31 cellular contexts compared by ENCODE assay signal in the genomic region with DNA sequence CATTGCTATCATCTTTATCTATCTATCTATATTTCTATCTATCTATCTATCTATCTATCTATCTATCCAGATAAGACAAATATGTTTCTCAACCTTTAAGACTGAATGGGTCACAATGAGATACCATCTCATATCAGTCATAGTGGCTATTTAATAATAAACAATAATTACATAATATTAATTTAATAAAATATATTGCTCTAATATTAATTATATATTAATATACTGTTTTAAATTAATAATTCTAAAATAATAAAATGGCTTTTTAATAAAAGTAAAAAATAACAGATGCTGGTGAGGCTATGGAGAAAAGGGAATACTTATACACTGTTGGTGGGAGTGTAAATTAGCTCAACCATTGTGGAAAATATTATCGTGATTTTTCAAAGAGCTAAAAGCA. TPM values are rescaled to one million over a fixed set of nuclear protein-coding genes. Genes with fewer than 3 reads are reported as not detected.
"Had no signal": no experiment of that assay in that cellular context is flagged by ENCODE, and none has a peak within 500 bp of the region (broad histone marks: within the 10 kb centered on the region; RNA-seq: fewer than 3 reads in every experiment).

No MANE protein-coding gene starts in this region.

- H3K4me1 Mint-ChIP-seq: natural killer cell; nephron; neural progenitor cell; stimulated activated memory B cell treated with anti-CD40 and anti-IgM and Interleukin-4, amounts not matched to agents 10 μg/mL and 1 μg/mL and 100 μg/mL, for 72 hours; stimulated activated naive CD8-positive, alpha-beta T cell treated with anti-CD3 and anti-CD28 coated beads, Interleukin-15, amount 100 ng/mL, for 72 hours had no signal

- H3K4me3 Mint-ChIP-seq: natural killer cell; nephron; neural progenitor cell; stimulated activated memory B cell treated with anti-CD40 and anti-IgM and Interleukin-4, amounts not matched to agents 10 μg/mL and 1 μg/mL and 100 μg/mL, for 72 hours; stimulated activated naive CD8-positive, alpha-beta T cell treated with anti-CD3 and anti-CD28 coated beads, Interleukin-15, amount 100 ng/mL, for 72 hours had no signal

- FAIRE-seq: urothelium cell line had no signal

- DNase-seq: natural killer cell; occipital lobe; ovary; posterior cingulate gyrus; psoas muscle; right cardiac atrium; right lobe of liver; sigmoid colon; spleen; stimulated activated CD4-positive, alpha-beta T cell treated with anti-CD3 and anti-CD28 coated beads, Interleukin-12 subunit alpha, Interleukin-12 subunit beta, amount 100 ng/mL, for 4 hours; stimulated activated CD4-positive, alpha-beta T cell treated with anti-CD3 and anti-CD28 coated beads, Interleukin-1b, Interleukin-23, amount 100 ng/mL, for 48 hours; stimulated activated CD4-positive, alpha-beta T cell treated with anti-CD3 and anti-CD28 coated beads, Interleukin-4, amount 100 ng/mL, for 1 hour; stimulated activated CD4-positive, alpha-beta T cell treated with anti-CD3 and anti-CD28 coated beads, Interleukin-4, amount 100 ng/mL, for 4 hours; stimulated activated CD8-positive, alpha-beta memory T cell treated with anti-CD3 and anti-CD28 coated beads, Interleukin-4, amount 100 ng/mL, for 48 hours; stimulated activated naive CD4-positive, alpha-beta T cell; stimulated activated naive CD8-positive, alpha-beta T cell treated with anti-CD3 and anti-CD28 coated beads, Interleukin-15, amount 100 ng/mL, for 72 hours; stimulated activated naive CD8-positive, alpha-beta T cell treated with anti-CD3 and anti-CD28 coated beads, Interleukin-15, Interleukin-2, amounts not matched to agents 100 U/mL and 50 U/mL, for 24 hours; substantia nigra; testis; tibial artery; upper lobe of left lung had no signal

- H3K4me3 ChIP-seq: neural progenitor cell, ovary, psoas muscle, right lobe of liver, sigmoid colon, smooth muscle cell, spleen, suprapubic skin, testis, tibial artery, upper lobe of left lung, vagina had no signal

- H3K9ac ChIP-seq: neural progenitor cell, parathyroid adenoma had no signal

- H3K9me3 Mint-ChIP-seq: nephron had no signal

- H3K27me3 Mint-ChIP-seq: progenitor cell of endocrine pancreas; stimulated activated memory B cell treated with anti-CD40 and anti-IgM and Interleukin-4, amounts not matched to agents 10 μg/mL and 1 μg/mL and 100 μg/mL, for 72 hours had no signal

- H3K27ac Mint-ChIP-seq: natural killer cell; nephron; neural progenitor cell; progenitor cell of endocrine pancreas; stimulated activated memory B cell treated with anti-CD40 and anti-IgM and Interleukin-4, amounts not matched to agents 10 μg/mL and 1 μg/mL and 100 μg/mL, for 72 hours; stimulated activated naive CD8-positive, alpha-beta T cell treated with anti-CD3 and anti-CD28 coated beads, Interleukin-15, amount 100 ng/mL, for 72 hours had no signal

- H3K4me1 ChIP-seq: neural progenitor cell, parathyroid adenoma, psoas muscle, right lobe of liver, sigmoid colon, spleen, suprapubic skin, testis, tibial artery, upper lobe of left lung, vagina had no signal

- H3K36me3 Mint-ChIP-seq: natural killer cell; neural progenitor cell; stimulated activated memory B cell treated with anti-CD40 and anti-IgM and Interleukin-4, amounts not matched to agents 10 μg/mL and 1 μg/mL and 100 μg/mL, for 72 hours had no signal

- H3K36me3 ChIP-seq: neural progenitor cell, ovary, right lobe of liver, sigmoid colon, spleen, suprapubic skin, tibial artery, upper lobe of left lung, vagina had no signal

- ATAC-seq: natural killer cell; psoas muscle; right cardiac atrium; right lobe of liver; stimulated activated memory B cell treated with anti-CD40 and anti-IgM and Interleukin-4, amounts not matched to agents 10 μg/mL and 1 μg/mL and 100 μg/mL, for 72 hours; stimulated activated naive CD8-positive, alpha-beta T cell treated with anti-CD3 and anti-CD28 coated beads, Interleukin-15, amount 100 ng/mL, for 72 hours; stimulated activated naive CD8-positive, alpha-beta T cell treated with anti-CD3 and anti-CD28 coated beads, Interleukin-15, Interleukin-2, amounts not matched to agents 100 U/mL and 50 U/mL, for 24 hours had no signal

- H3K9me3 ChIP-seq: ovary, psoas muscle, right lobe of liver, suprapubic skin, testis, vagina had no signal

- H3K27ac ChIP-seq: neural progenitor cell, ovary, parathyroid adenoma, psoas muscle, right lobe of liver, sigmoid colon, spleen, suprapubic skin, testis, tibial artery, upper lobe of left lung, vagina had no signal

RNA-seq across cellular contexts. Expression of a gene that starts 13.0 kb away (rescaled TPM):
- total RNA-seq: renal cortical epithelial cell had no signal
